27 cellular contexts compared by ENCODE assay signal in genomic region chr21:29330797-29331196, GRCh38. TPM values are rescaled to one million over a fixed set of nuclear protein-coding genes. Genes with fewer than 3 reads are reported as not detected.
A peak's percentile ranks its signal among the peaks of the same experiment; 100 is the strongest.
DNase-seq lines count a peak whose midpoint lies in the region; ATAC-seq, FAIRE-seq and TF ChIP-seq lines count a peak whose summit lies in the region.
"Had no signal": no experiment of that assay in that cellular context is flagged by ENCODE, and none has a peak within 500 bp of the region (broad histone marks: within the 10 kb centered on the region; RNA-seq: fewer than 3 reads in every experiment).

No MANE protein-coding gene starts in this region.

- TF ChIP-seq CTCF in psoas muscle (IDR thresholded peaks at IDR 0.05) (no peak), WERI-Rb-1 (IDR thresholded peaks at IDR 0.05; ENCODE audit: low read depth, low read length) (no peak)

- no peaks in the 10 kb centered on the region for H3K9me3 ChIP-seq in psoas muscle
- no peaks in the 10 kb centered on the region for H3K9me3 ChIP-seq in WERI-Rb-1 (ENCODE audit: severe bottlenecking)
- H3K9me3 ChIP-seq: BLaER1, Caco-2, HAP-1, SJSA1 had no signal

- WGBS in psoas muscle, 3 donors: 82 to 89% (median 86%) methylated on average over 1 of the region's 1 CpG

- intact Hi-C loops in psoas muscle (cut with DNase I): no loop called here

- peaks cover 63% of the 10 kb centered on the region for H3K4me1 ChIP-seq in psoas muscle
- H3K4me1 ChIP-seq: BLaER1, Caco-2 had no signal

- H3K36me3 ChIP-seq in psoas muscle (ENCODE audit: insufficient read depth in 1 of 2, low read depth in 1 of 2): peaks cover 0 to 56% of the 10 kb centered on the region in 2 donors
- H3K36me3 ChIP-seq in WERI-Rb-1: peaks cover 88% of the 10 kb centered on the region
- H3K36me3 ChIP-seq: HAP-1 had no signal

- H3K27ac ChIP-seq in psoas muscle (peak overlapping the region; percentile 79), WERI-Rb-1 (no peak overlapping the region)
- H3K27ac ChIP-seq: BLaER1, HL-60, PC-9 had no signal

- FAIRE-seq in G401.6 (lab: Jason Lieb, UNC) (peak; percentile 41), frontal cortex (lab: Jason Lieb, UNC) (peak; percentile 67)
- FAIRE-seq: GM12878 had no signal

- H3K27me3 ChIP-seq in psoas muscle (ENCODE audit: insufficient read depth in 3 of 3, low read length in 2 of 3) (no peaks in the 10 kb centered on the region), WERI-Rb-1 (ENCODE audit: insufficient read depth, low read depth, severe bottlenecking) (no peaks in the 10 kb centered on the region)
- H3K27me3 ChIP-seq: BLaER1, SJSA1 had no signal

- ATAC-seq in psoas muscle (no peak), HG02981 (IDR thresholded peaks at IDR 0.05; ENCODE audit: unreplicated experiment) (no peak)
- ATAC-seq: GM12878 had no signal

- DNase-seq in frontal cortex (ENCODE audit: low spot score in 2 of 2): no peak
- no peak for DNase-seq in psoas muscle
- no peak for DNase-seq in SK-N-DZ (ENCODE audit: low spot score)
- no peak for DNase-seq in NCI-H2196 (lab: John Stamatoyannopoulos, UW; ENCODE audit: unreplicated experiment)
- no peak for DNase-seq in WERI-Rb-1
- DNase-seq: ACHN; Caco-2; CD4-positive, alpha-beta memory T cell; GDM1; GOT3; Karpas-422; NCI-H1105; NCI-H1436 treated with DMSO at 0.1 percent for 48 hours; NCI-H187 treated with DMSO at 0.1 percent for 48 hours; NCI-H446 treated with DMSO at 0.1 percent for 48 hours; NCI-H526; NCI-H82; PC-9; Right ventricle myocardium superior; T-helper 1 cell had no signal

- H3K4me3 ChIP-seq in psoas muscle (peak overlapping the region; percentile 54), WERI-Rb-1 (ENCODE audit: low read depth, low read length) (no peak overlapping the region)
- H3K4me3 ChIP-seq: BLaER1, GM12878, HAP-1, PC-9, SJSA1 had no signal

RNA-seq across cellular contexts. Expression of gene BACH1, which starts 32.1 kb away (rescaled TPM):
- total RNA-seq in frontal cortex (136 TPM), psoas muscle (100 to 1,000 TPM in 1 of 4 donors, 10 to 100 TPM in 3; 48.3 to 115 (median 72.4) TPM)
- polyA plus RNA-seq in psoas muscle: 10 to 100 TPM in 2 of 3 donors, 1 to 10 TPM in 1; 9.8 to 20.1 (median 15.4) TPM
- polyA plus RNA-seq in SK-N-DZ (2014; cell fraction: cytosol; rRNA removed): 21.6 and 23.2 TPM in 2 replicates
- polyA plus RNA-seq in SK-N-DZ (2014; cell fraction: nucleus; rRNA removed): 8.3 and 13.4 TPM in 2 replicates
